Comparison of ENCODE assay signal across 20 cellular contexts in the genomic region with DNA sequence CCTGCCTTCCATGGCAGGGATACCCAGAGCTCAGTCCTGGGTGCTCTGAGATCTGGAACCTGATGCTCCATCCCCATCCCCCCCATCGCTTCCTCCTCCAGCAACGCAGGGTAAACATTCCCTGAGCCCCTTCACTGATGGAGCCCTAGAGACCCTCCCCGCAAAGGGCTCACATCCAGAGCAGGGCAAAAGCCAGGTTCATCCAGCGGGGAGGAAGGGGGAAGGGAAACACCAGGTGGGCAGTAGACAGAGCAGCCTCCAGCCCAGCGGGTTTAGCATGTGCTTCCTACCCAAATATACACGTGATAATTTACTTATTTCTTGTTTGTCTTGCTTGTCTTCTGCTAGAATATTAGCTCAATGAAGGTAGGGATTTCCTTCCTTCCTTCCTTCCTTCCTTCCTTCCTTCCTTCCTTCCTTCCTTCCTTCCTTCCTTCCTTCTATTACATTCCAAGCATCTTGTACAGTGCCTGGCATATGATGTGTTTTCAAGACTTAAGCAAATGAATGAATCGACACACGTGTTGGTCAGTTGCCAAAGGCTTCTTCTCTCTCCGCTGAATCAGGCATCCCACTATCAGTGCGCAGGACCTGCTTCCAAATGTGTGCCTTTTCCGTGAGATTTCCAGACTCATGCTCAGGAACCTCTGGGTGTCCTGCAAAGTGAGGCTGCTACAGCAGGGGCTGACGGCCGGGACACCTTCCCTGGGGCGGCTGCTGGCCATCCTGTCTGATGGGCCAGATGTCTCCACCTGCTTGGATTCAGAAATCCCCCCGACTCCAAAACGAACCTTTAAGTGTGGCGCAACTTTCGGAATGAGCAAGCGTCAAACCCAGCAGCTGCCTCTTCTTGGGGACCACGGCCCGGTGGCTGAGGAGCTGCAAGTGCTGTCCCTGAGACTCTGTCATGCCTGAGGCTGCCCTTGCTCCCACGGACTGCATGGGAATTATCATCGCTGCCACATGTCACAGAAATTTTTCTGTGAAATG.
"Had no signal": no experiment of that assay in that cellular context is flagged by ENCODE, and none has a peak within 500 bp of the region (broad histone marks: within the 10 kb centered on the region; RNA-seq: fewer than 3 reads in every experiment).

No MANE protein-coding gene starts in this region.

- H3K9ac ChIP-seq: parathyroid adenoma had no signal

- H3K27me3 ChIP-seq: cardiac muscle cell, foreskin keratinocyte, neutrophil, tibial nerve, vagina had no signal

- H3K4me1 ChIP-seq: foreskin keratinocyte, parathyroid adenoma, tibial nerve, vagina had no signal

- H3K36me3 Mint-ChIP-seq: activated naive CD8-positive, alpha-beta T cell treated with anti-CD3 and anti-CD28 coated beads, Interleukin-2, amount 10 ng/mL, durations not matched to agents 7 days and 5 days; memory B cell; T-cell had no signal

- H3K4me1 Mint-ChIP-seq: activated CD4-positive, alpha-beta T cell treated with anti-CD3 and anti-CD28 coated beads for 36 hours; activated naive CD8-positive, alpha-beta T cell treated with anti-CD3 and anti-CD28 coated beads, Interleukin-2, amount 10 ng/mL, durations not matched to agents 7 days and 5 days; naive thymus-derived CD4-positive, alpha-beta T cell had no signal

- H3K27ac ChIP-seq: cardiac muscle cell, foreskin keratinocyte, neutrophil, parathyroid adenoma, tibial nerve, vagina had no signal

- ATAC-seq: activated CD4-positive, alpha-beta T cell treated with anti-CD3 and anti-CD28 coated beads for 36 hours; foreskin keratinocyte; left lobe of liver; naive thymus-derived CD4-positive, alpha-beta T cell; T-cell; WTC11 had no signal

- H3K9me3 ChIP-seq: neutrophil, vagina had no signal

- H3K27ac Mint-ChIP-seq: activated CD4-positive, alpha-beta T cell treated with anti-CD3 and anti-CD28 coated beads for 36 hours; activated naive CD8-positive, alpha-beta T cell treated with anti-CD3 and anti-CD28 coated beads, Interleukin-2, amount 10 ng/mL, durations not matched to agents 7 days and 5 days; memory B cell; naive thymus-derived CD4-positive, alpha-beta T cell; stimulated activated naive CD8-positive, alpha-beta T cell treated with anti-CD3 and anti-CD28 coated beads, Interleukin-15, Interleukin-2, amounts not matched to agents 100 ng/mL and 50 ng/mL, for 24 hours; T-cell; WTC11 had no signal

- H3K4me3 Mint-ChIP-seq: activated CD4-positive, alpha-beta T cell treated with anti-CD3 and anti-CD28 coated beads for 36 hours; activated naive CD8-positive, alpha-beta T cell treated with anti-CD3 and anti-CD28 coated beads, Interleukin-2, amount 10 ng/mL, durations not matched to agents 7 days and 5 days; memory B cell; naive thymus-derived CD4-positive, alpha-beta T cell; stimulated activated naive CD8-positive, alpha-beta T cell treated with anti-CD3 and anti-CD28 coated beads, Interleukin-15, Interleukin-2, amounts not matched to agents 100 ng/mL and 50 ng/mL, for 24 hours; T-cell; WTC11 had no signal

- H3K4me3 ChIP-seq: cardiac muscle cell, tibial nerve, vagina had no signal

- H3K36me3 ChIP-seq: cardiac muscle cell, neutrophil, vagina had no signal

- DNase-seq: activated CD4-positive, alpha-beta T cell treated with anti-CD3 and anti-CD28 coated beads for 36 hours; activated CD4-positive, alpha-beta T cell treated with anti-CD3 and anti-CD28 coated beads, Interleukin-2, amount 50 U/mL, for 48 hours; activated naive CD8-positive, alpha-beta T cell treated with anti-CD3 and anti-CD28 coated beads, Interleukin-2, amount 10 ng/mL, durations not matched to agents 7 days and 5 days; amygdala; foreskin keratinocyte; glutamatergic neuron; hypothalamus; islet precursor cell; naive thymus-derived CD4-positive, alpha-beta T cell; stimulated activated CD4-positive, alpha-beta T cell treated with anti-CD3 and anti-CD28 coated beads, Interleukin-2, amount 100 ng/mL, for 24 hours; T-cell had no signal
